ENCODE assay signal across 34 cellular contexts in genomic region chr19:35842666-35843272, GRCh38. TPM values are rescaled to one million over a fixed set of nuclear protein-coding genes. Genes with fewer than 3 reads are reported as not detected.
"Had no signal": no experiment of that assay in that cellular context is flagged by ENCODE, and none has a peak within 500 bp of the region (broad histone marks: within the 10 kb centered on the region; RNA-seq: fewer than 3 reads in every experiment).

No MANE protein-coding gene starts in this region.

- FAIRE-seq: endometrium, islet of Langerhans, keratinocyte had no signal

- DNase-seq: colonic mucosa; cortex of kidney; effector CD8-positive, alpha-beta T cell; effector memory CD8-positive, alpha-beta T cell; endodermal cell; erythroblast; esophagus squamous epithelium; foreskin fibroblast; foreskin melanocyte; gastrocnemius medialis; glutamatergic neuron; head of caudate nucleus; heart right ventricle; hippocampal formation; left cardiac atrium; left ventricle myocardium superior; lower lobe of right lung; mesenchymal stem cell; mucosa of descending colon had no signal

- H3K9me3 Mint-ChIP-seq: dendritic cell treated with granulocyte-macrophage colony-stimulating factor and Interleukin-4, amounts not matched to agents 40 ng/mL and 50 ng/mL, for 4 days; effector memory CD8-positive, alpha-beta T cell; endodermal cell; mesothelial cell of epicardium had no signal

- H3K36me3 ChIP-seq: colonic mucosa, esophagus squamous epithelium, gastrocnemius medialis, heart right ventricle, left lung, lower lobe of right lung had no signal

- H3K27ac Mint-ChIP-seq: dendritic cell treated with granulocyte-macrophage colony-stimulating factor and Interleukin-4, amounts not matched to agents 40 ng/mL and 50 ng/mL, for 4 days; effector memory CD8-positive, alpha-beta T cell; endodermal cell; mesothelial cell of epicardium had no signal

- H3K4me3 ChIP-seq: colonic mucosa, esophagus squamous epithelium, gastrocnemius medialis, heart right ventricle, left lung, lower lobe of right lung, mucosa of descending colon had no signal

- ATAC-seq: effector memory CD8-positive, alpha-beta T cell; esophagus mucosa; gastrocnemius medialis; heart right ventricle; left cardiac atrium; left lung; left ventricle myocardium superior; mucosa of descending colon had no signal

- H3K4me3 Mint-ChIP-seq: dendritic cell treated with granulocyte-macrophage colony-stimulating factor and Interleukin-4, amounts not matched to agents 40 ng/mL and 50 ng/mL, for 4 days; effector memory CD8-positive, alpha-beta T cell; endodermal cell; mesothelial cell of epicardium had no signal

- H3K36me3 Mint-ChIP-seq: mesothelial cell of epicardium had no signal

- H3K9me3 ChIP-seq: colonic mucosa, gastrocnemius medialis, lower lobe of right lung, mucosa of descending colon had no signal

- H3K27ac ChIP-seq: colonic mucosa, epithelial cell of prostate, esophagus squamous epithelium, gastrocnemius medialis, heart right ventricle, left lung, lower lobe of right lung had no signal

RNA-seq across cellular contexts. Expression of gene NPHS1, which starts 9.5 kb away (rescaled TPM):
- total RNA-seq: colonic mucosa, dermis microvascular lymphatic vessel endothelial cell, esophagus mucosa, esophagus squamous epithelium, gastrocnemius medialis, glomerular endothelial cell, left cardiac atrium, left ventricle myocardium superior, lower leg skin, lower lobe of right lung, lung microvascular endothelial cell, mesenteric fat pad, myocyte had no signal
- polyA plus RNA-seq: heart right ventricle, keratinocyte had no signal

RNA-seq across cellular contexts. Expression of gene KIRREL2, which starts 13.9 kb away (rescaled TPM):
- total RNA-seq: dermis microvascular lymphatic vessel endothelial cell, gastrocnemius medialis, glomerular endothelial cell, lung microvascular endothelial cell, mesenteric fat pad, myocyte had no signal
- polyA plus RNA-seq: heart right ventricle, keratinocyte had no signal

RNA-seq across cellular contexts. Expression of gene PRODH2, which starts 30.1 kb away (rescaled TPM):
- total RNA-seq: colonic mucosa, dermis microvascular lymphatic vessel endothelial cell, esophagus mucosa, esophagus squamous epithelium, glomerular endothelial cell, heart right ventricle, kidney epithelial cell, left cardiac atrium, left lung, left ventricle myocardium superior, lower leg skin, lower lobe of right lung, lung microvascular endothelial cell, mesenteric fat pad, mesothelial cell of epicardium, mucosa of descending colon, myocyte had no signal
- polyA plus RNA-seq: heart right ventricle, keratinocyte had no signal
